In genomic region chr2:133956434-133956935, GRCh38 we compare ENCODE assay signal across 22 cellular contexts.
"Had no signal": no experiment of that assay in that cellular context is flagged by ENCODE, and none has a peak within 500 bp of the region (broad histone marks: within the 10 kb centered on the region; RNA-seq: fewer than 3 reads in every experiment).

No MANE protein-coding gene starts in this region.

- DNase-seq: cerebellar nuclear complex; effector memory CD8-positive, alpha-beta T cell; foreskin keratinocyte; immature natural killer cell; kidney; left colon; mucosa of descending colon; natural killer cell; stimulated activated CD4-positive, alpha-beta T cell treated with anti-CD3 and anti-CD28 coated beads, Interleukin-2, amount 100 ng/mL, for 24 hours; stimulated activated CD4-positive, alpha-beta T cell treated with anti-CD3 and anti-CD28 coated beads, Interleukin-4, amount 100 ng/mL, for 4 hours; stimulated activated naive CD4-positive, alpha-beta T cell; stomach; substantia nigra; thyroid gland; uterus had no signal

- H3K4me3 Mint-ChIP-seq: dendritic cell treated with granulocyte-macrophage colony-stimulating factor and Interleukin-4, amounts not matched to agents 40 ng/mL and 50 ng/mL, for 4 days; effector memory CD8-positive, alpha-beta T cell; immature natural killer cell; natural killer cell; neural crest cell; type B pancreatic cell had no signal

- H3K4me1 Mint-ChIP-seq: immature natural killer cell, natural killer cell, neural crest cell had no signal

- ATAC-seq: effector memory CD8-positive, alpha-beta T cell; foreskin keratinocyte; left colon; mucosa of descending colon; natural killer cell; sciatic nerve had no signal

- H3K4me3 ChIP-seq: mucosa of descending colon, prostate gland, skin epidermis, stomach, thyroid gland, uterus had no signal

- H2AFZ ChIP-seq: parathyroid adenoma had no signal

- H3K79me2 ChIP-seq: parathyroid adenoma had no signal

- H3K27ac ChIP-seq: foreskin keratinocyte, parathyroid adenoma, prostate gland, skin epidermis, stomach, thyroid gland, uterus had no signal

- H3K27me3 ChIP-seq: stomach, thyroid gland, uterus had no signal

- H3K4me1 ChIP-seq: foreskin keratinocyte, parathyroid adenoma, prostate gland, stomach, uterus had no signal

- H3K9me3 Mint-ChIP-seq: effector memory CD8-positive, alpha-beta T cell; natural killer cell; neural crest cell; type B pancreatic cell had no signal

- H3K36me3 Mint-ChIP-seq: immature natural killer cell, natural killer cell, type B pancreatic cell had no signal

- H3K27ac Mint-ChIP-seq: dendritic cell treated with granulocyte-macrophage colony-stimulating factor and Interleukin-4, amounts not matched to agents 40 ng/mL and 50 ng/mL, for 4 days; effector memory CD8-positive, alpha-beta T cell; immature natural killer cell; natural killer cell; type B pancreatic cell had no signal

- H3K9ac ChIP-seq: parathyroid adenoma had no signal

- H3K9me3 ChIP-seq: mucosa of descending colon, prostate gland, stomach, thyroid gland, uterus had no signal

- H3K36me3 ChIP-seq: prostate gland, stomach, thyroid gland, uterus had no signal
